ENCODE assay signal across 11 cellular contexts in the genomic region with DNA sequence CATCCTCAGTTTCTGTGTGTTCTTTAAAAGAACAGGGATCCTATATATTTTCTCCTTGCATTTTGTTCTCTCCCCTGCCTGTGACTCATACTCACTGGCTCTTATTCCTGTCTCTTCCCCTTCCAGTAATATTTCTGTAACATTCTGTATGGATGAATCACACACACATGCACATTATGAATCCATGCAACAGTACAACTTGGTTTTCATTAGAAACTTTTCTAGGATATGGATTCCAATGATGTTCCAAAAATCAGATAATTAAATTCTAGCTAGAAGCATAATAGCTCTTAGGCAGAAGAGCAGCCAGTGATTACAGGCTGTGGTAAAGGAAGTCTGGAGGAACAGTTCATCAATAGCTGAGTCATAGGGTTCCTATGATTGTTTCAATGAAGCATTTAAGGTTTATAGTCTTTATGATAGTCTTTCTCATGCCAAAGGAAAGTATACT.
DNase-seq lines count a peak whose midpoint lies in the region; ATAC-seq and TF ChIP-seq lines count a peak whose summit lies in the region.
"Had no signal": no experiment of that assay in that cellular context is flagged by ENCODE, and none has a peak within 500 bp of the region (broad histone marks: within the 10 kb centered on the region; RNA-seq: fewer than 3 reads in every experiment).

No MANE protein-coding gene starts in this region.

- DNase-seq in GM03348 (ENCODE audit: low spot score) (peak; percentile 75), T1000 (lab: John Stamatoyannopoulos, UW) (peak; percentile 37), fibroblast of the conjunctiva (ENCODE audit: low read depth) (peak; percentile 94), NCI-H1417 treated with DMSO at 0.1 percent for 48 hours (lab: John Stamatoyannopoulos, UW) (no peak), OCI-M1 (lab: John Stamatoyannopoulos, UW) (no peak), prostate gland (ENCODE audit: low spot score) (no peak)
- DNase-seq: stimulated activated CD4-positive, alpha-beta T cell treated with anti-CD3 and anti-CD28 coated beads, Interleukin-2, amount 100 ng/mL, for 24 hours; T-helper 1 cell had no signal

- intact Hi-C loops in prostate gland (cut with DNase I), result no loop called here

- H3K4me1 ChIP-seq in skeletal muscle satellite cell (ENCODE audit: control insufficient read depth, insufficient read depth, low read length) (peaks cover 41% of the 10 kb centered on the region), prostate gland (replicated peaks) (no peaks in the 10 kb centered on the region)

- H3K9me3 ChIP-seq in skeletal muscle satellite cell (replicated peaks; ENCODE audit: low read length) (no peaks in the 10 kb centered on the region), prostate gland (no peaks in the 10 kb centered on the region)

- H3K9ac ChIP-seq in skeletal muscle satellite cell (ENCODE audit: low read depth, low read length), result peak overlapping the region; percentile 82

- ATAC-seq in GM18517 (IDR thresholded peaks at IDR 0.05; ENCODE audit: unreplicated experiment), result no peak
- ATAC-seq: K562 had no signal

- H3K4me3 ChIP-seq in skeletal muscle satellite cell (ENCODE audit: low read length) (peak overlapping the region; percentile 51), prostate gland (no peak overlapping the region)
- H3K4me3 ChIP-seq: K562 had no signal

- no peaks in the 10 kb centered on the region for H3K27me3 ChIP-seq in skeletal muscle satellite cell (ENCODE audit: control insufficient read depth, insufficient read depth, low read length)
- no peaks in the 10 kb centered on the region for H3K27me3 ChIP-seq in prostate gland (replicated peaks; ENCODE audit: insufficient read depth)

- TF ChIP-seq POLR2A in prostate gland (IDR thresholded peaks at IDR 0.05), result no peak

- no peak overlapping the region for H3K27ac ChIP-seq in prostate gland

- H3K4me2 ChIP-seq in skeletal muscle satellite cell (ENCODE audit: low read length), result peak overlapping the region; percentile 69

- H3K36me3 ChIP-seq in skeletal muscle satellite cell (ENCODE audit: insufficient read depth, low read length) (no peaks in the 10 kb centered on the region), prostate gland (no peaks in the 10 kb centered on the region)

- no peak for TF ChIP-seq CTCF in prostate gland (IDR thresholded peaks at IDR 0.05)

Comparison
In these comparisons a context has a peak if more than half of its experiments do, and no peak if none do; other contexts are left out.
1. DNase-seq: peak in GM03348 (single experiment), T1000 (single experiment) and fibroblast of the conjunctiva (single experiment); none in NCI-H1417 treated with DMSO at 0.1 percent for 48 hours (single experiment), OCI-M1 (single experiment) and prostate gland (single experiment).